Comparison of ENCODE assay signal across 23 cellular contexts in genomic region chr2:168713325-168713724, GRCh38.
"Had no signal": no experiment of that assay in that cellular context is flagged by ENCODE, and none has a peak within 500 bp of the region (broad histone marks: within the 10 kb centered on the region; RNA-seq: fewer than 3 reads in every experiment).

No MANE protein-coding gene starts in this region.

- H3K27ac ChIP-seq: dorsolateral prefrontal cortex, foreskin keratinocyte, gastroesophageal sphincter, heart left ventricle, hepatocyte, neural progenitor cell, parathyroid adenoma, right lobe of liver, thoracic aorta, tibial nerve, upper lobe of right lung, uterus had no signal

- ATAC-seq: esophagus mucosa; foreskin keratinocyte; gastroesophageal sphincter; heart left ventricle; left lobe of liver; naive thymus-derived CD4-positive, alpha-beta T cell; right lobe of liver; stimulated activated naive B cell treated with anti-CD40 and anti-IgM and Interleukin-4, amounts not matched to agents 10 μg/mL and 1 μg/mL and 100 μg/mL, for 72 hours; upper lobe of right lung had no signal

- H3K4me2 ChIP-seq: hepatocyte, neural progenitor cell had no signal

- FAIRE-seq: kidney, small intestine had no signal

- H3K9ac ChIP-seq: neural progenitor cell, parathyroid adenoma had no signal

- H3K27me3 ChIP-seq: dorsolateral prefrontal cortex, foreskin keratinocyte, gastroesophageal sphincter, heart left ventricle, hepatocyte, neural progenitor cell, right lobe of liver, tibial nerve, upper lobe of right lung, uterus had no signal

- H2AFZ ChIP-seq: hepatocyte, neural progenitor cell, parathyroid adenoma had no signal

- H3K9me3 ChIP-seq: gastroesophageal sphincter, heart left ventricle, right lobe of liver, thoracic aorta, tibial nerve, upper lobe of right lung, uterus had no signal

- DNase-seq: dorsolateral prefrontal cortex; effector CD4-positive, alpha-beta T cell; foreskin keratinocyte; heart left ventricle; kidney; midbrain; naive thymus-derived CD4-positive, alpha-beta T cell; right lobe of liver; small intestine; stimulated activated CD4-positive, alpha-beta T cell treated with anti-CD3 and anti-CD28 coated beads, Interleukin-15, amount 100 ng/mL, for 24 hours; stimulated activated CD4-positive, alpha-beta T cell treated with anti-CD3 and anti-CD28 coated beads, Interleukin-2, amount 100 ng/mL, for 48 hours; stimulated activated naive B cell treated with anti-CD40 and anti-IgM and Interleukin-4, amounts not matched to agents 10 μg/mL and 1 μg/mL and 100 μg/mL, for 72 hours; upper lobe of right lung; uterus had no signal

- H3K4me3 ChIP-seq: dorsolateral prefrontal cortex, gastroesophageal sphincter, heart left ventricle, hepatocyte, lung, neural progenitor cell, right lobe of liver, thoracic aorta, tibial nerve, upper lobe of right lung, uterus had no signal

- H3K79me2 ChIP-seq: parathyroid adenoma had no signal

- H3K4me1 ChIP-seq: neural progenitor cell, tibial nerve, upper lobe of right lung, uterus had no signal

- H3K36me3 ChIP-seq: neural progenitor cell, right lobe of liver, thoracic aorta, upper lobe of right lung, uterus had no signal
